ENCODE assay signal across 14 cellular contexts in genomic region chr7:84705701-84706100, GRCh38.
"Had no signal": no experiment of that assay in that cellular context is flagged by ENCODE, and none has a peak within 500 bp of the region (broad histone marks: within the 10 kb centered on the region; RNA-seq: fewer than 3 reads in every experiment).

No MANE protein-coding gene starts in this region.

- H3K4me1 ChIP-seq: gastrocnemius medialis, heart right ventricle, spleen, stomach, testis, upper lobe of right lung had no signal

- H3K4me3 ChIP-seq: cardiac muscle cell, gastrocnemius medialis, heart right ventricle, spleen, stomach, testis, upper lobe of right lung had no signal

- H3K27me3 Mint-ChIP-seq: activated naive CD4-positive, alpha-beta T cell treated with anti-CD3 and anti-CD28 coated beads, Interleukin-2, amount 10 ng/mL, durations not matched to agents 7 days and 5 days had no signal

- DNase-seq: activated CD4-positive, alpha-beta T cell treated with anti-CD3 and anti-CD28 coated beads, Interleukin-2, amount 50 U/mL, for 48 hours; activated naive CD4-positive, alpha-beta T cell treated with anti-CD3 and anti-CD28 coated beads, Interleukin-2, amount 10 ng/mL, durations not matched to agents 7 days and 5 days; gastrocnemius medialis; heart right ventricle; left colon; spleen; stomach; testis; upper lobe of right lung; WERI-Rb-1 had no signal

- H3K4me1 Mint-ChIP-seq: activated naive CD4-positive, alpha-beta T cell treated with anti-CD3 and anti-CD28 coated beads, Interleukin-2, amount 10 ng/mL, durations not matched to agents 7 days and 5 days; neural crest cell had no signal

- FAIRE-seq: astrocyte had no signal

- H3K27ac Mint-ChIP-seq: activated naive CD4-positive, alpha-beta T cell treated with anti-CD3 and anti-CD28 coated beads, Interleukin-2, amount 10 ng/mL, durations not matched to agents 7 days and 5 days; activated T-helper 2 cell treated with anti-CD3 and anti-CD28 coated beads, Interferon-gamma antibody, Interleukin-2, Interleukin-4, amounts not matched to agents 10 μg/mL and 5 μg/mL and 100 μg/mL, durations not matched to agents 14 hours and 24 hours and 36 hours had no signal

- H3K9me3 ChIP-seq: gastrocnemius medialis, heart right ventricle, stomach, testis, upper lobe of right lung had no signal

- H3K27ac ChIP-seq: cardiac muscle cell, gastrocnemius medialis, heart right ventricle, spleen, stomach, testis, upper lobe of right lung, WERI-Rb-1 had no signal

- H3K27me3 ChIP-seq: cardiac muscle cell, gastrocnemius medialis, heart right ventricle, spleen, stomach, testis, upper lobe of right lung had no signal

- H3K4me3 Mint-ChIP-seq: activated naive CD4-positive, alpha-beta T cell treated with anti-CD3 and anti-CD28 coated beads, Interleukin-2, amount 10 ng/mL, durations not matched to agents 7 days and 5 days; neural crest cell had no signal

- H3K9me3 Mint-ChIP-seq: activated naive CD4-positive, alpha-beta T cell treated with anti-CD3 and anti-CD28 coated beads, Interleukin-2, amount 10 ng/mL, durations not matched to agents 7 days and 5 days; activated T-helper 2 cell treated with anti-CD3 and anti-CD28 coated beads, Interferon-gamma antibody, Interleukin-2, Interleukin-4, amounts not matched to agents 10 μg/mL and 5 μg/mL and 100 μg/mL, durations not matched to agents 14 hours and 24 hours and 36 hours; neural crest cell had no signal

- H3K36me3 Mint-ChIP-seq: activated naive CD4-positive, alpha-beta T cell treated with anti-CD3 and anti-CD28 coated beads, Interleukin-2, amount 10 ng/mL, durations not matched to agents 7 days and 5 days had no signal

- H3K36me3 ChIP-seq: cardiac muscle cell, gastrocnemius medialis, heart right ventricle, spleen, stomach, upper lobe of right lung, WERI-Rb-1 had no signal
